Comparison of ENCODE assay signal across 8 cellular contexts in genomic region chr10:6163364-6164270, GRCh38. TPM values are rescaled to one million over a fixed set of nuclear protein-coding genes. Genes with fewer than 3 reads are reported as not detected.
DNase-seq lines count a peak whose midpoint lies in the region; ATAC-seq and TF ChIP-seq lines count a peak whose summit lies in the region.

No MANE protein-coding gene starts in this region.

- H3K27me3 ChIP-seq in A673 (replicated peaks; ENCODE audit: insufficient read depth, low read depth, low read length, poor library complexity) (no peaks in the 10 kb centered on the region), colonic mucosa (no peaks in the 10 kb centered on the region)

- peaks cover 67% of the 10 kb centered on the region for H3K4me1 Mint-ChIP-seq in activated CD4-positive, alpha-beta T cell treated with anti-CD3 and anti-CD28 coated beads for 36 hours

- peak overlapping the region; percentile 95 for H3K27ac Mint-ChIP-seq in activated CD4-positive, alpha-beta T cell treated with anti-CD3 and anti-CD28 coated beads for 36 hours

- H3K36me3 ChIP-seq in A673 (ENCODE audit: insufficient read depth, low read length, poor library complexity, severe bottlenecking) (peaks cover 3% of the 10 kb centered on the region), colonic mucosa (no peaks in the 10 kb centered on the region)

- BruUV-seq in A673 (replicated peaks; lab: Mats Ljungman, UMichigan), result TSS peak; percentile 49

- peak overlapping the region; percentile 92 for H3K4me3 Mint-ChIP-seq in activated CD4-positive, alpha-beta T cell treated with anti-CD3 and anti-CD28 coated beads for 36 hours

- H3K27me3 Mint-ChIP-seq in activated CD4-positive, alpha-beta T cell treated with anti-CD3 and anti-CD28 coated beads for 36 hours, result no peaks in the 10 kb centered on the region

- POLR2A ChIA-PET in A673 (lab: Charles Lee; ENCODE audit: low non-redundant PET), result interaction anchor here (0.6 to 0.7 kb wide), 2 partner anchors 79 to 353 kb away, joined by 3 read pairs; no protein-coding TSS in a partner anchor
- POLR2A ChIA-PET in activated CD4-positive, alpha-beta T cell treated with anti-CD3 and anti-CD28 coated beads for 36 hours (lab: Charles Lee), result interaction anchor here (0.5 to 2.0 kb wide), 11 partner anchors 11 to 1624 kb away, joined by 3 to 10 read pairs (median 5); partner anchors contain the start of genes KIN and PFKFB3

- H3K9ac ChIP-seq in colonic mucosa (ENCODE audit: low read depth in 2 of 2, low read length in 2 of 2), result peak overlapping the region; percentile 85 to 96

- H3K36me3 Mint-ChIP-seq in activated CD4-positive, alpha-beta T cell treated with anti-CD3 and anti-CD28 coated beads for 36 hours (ENCODE audit: low read depth), result peaks cover 35% of the 10 kb centered on the region

- intact Hi-C loops in A673 (cut with micrococcal nuclease; ENCODE audit: unreplicated experiment), result no loop called here
- intact Hi-C loops in activated CD4-positive, alpha-beta T cell treated with anti-CD3 and anti-CD28 coated beads for 36 hours (cut with DNase I, micrococcal nuclease), result loop anchor here (1.0 to 10.0 kb wide), 8 partner anchors 19 to 479 kb away; partner anchors contain the start of genes GDI2 (in 1 of the 2), PFKFB3 (in 1 of the 2) and TASOR2 (in 1 of the 2)
- intact Hi-C loops in colonic mucosa (cut with DNase I), result loop anchor here (5.0 kb wide), 1 partner anchor 39 kb away; the partner anchor contains the start of gene PFKFB3

- H3K9me3 ChIP-seq in A673 (ENCODE audit: low read depth, low read length, poor library complexity, severe bottlenecking) (no peaks in the 10 kb centered on the region), colonic mucosa (no peaks in the 10 kb centered on the region)

- H3K9me3 Mint-ChIP-seq in activated CD4-positive, alpha-beta T cell treated with anti-CD3 and anti-CD28 coated beads for 36 hours (ENCODE audit: low read depth), result no peaks in the 10 kb centered on the region

- ATAC-seq in HG03064 (IDR thresholded peaks at IDR 0.05; ENCODE audit: low read depth, unreplicated experiment) (peak; percentile 87), left lobe of liver (peak; percentile 98)
- ATAC-seq in activated CD4-positive, alpha-beta T cell treated with anti-CD3 and anti-CD28 coated beads for 36 hours, result peak; percentile 92

- DNase-seq in A673 (ENCODE audit: low spot score), result peak; percentile 93
- DNase-seq in NCI-H345 (lab: John Stamatoyannopoulos, UW), result peak; percentile 84
- peak; percentile 94 for DNase-seq in activated CD4-positive, alpha-beta T cell treated with anti-CD3 and anti-CD28 coated beads for 36 hours
- DNase-seq in colonic mucosa, result peak; percentile 88
- DNase-seq in left lobe of liver (ENCODE audit: low spot score), result peak; percentile 92
- DNase-seq in stimulated activated CD4-positive, alpha-beta T cell treated with anti-CD3 and anti-CD28 coated beads, Interleukin-2, amount 100 ng/mL, for 4 hours (ENCODE audit: low read depth), result peak; percentile 89

- TF ChIP-seq CTCF in A673 (conservative IDR thresholded peaks at IDR 0.05; ENCODE audit: low read depth, low read length) (no peak), colonic mucosa (IDR thresholded peaks at IDR 0.05) (no peak)

- TF ChIP-seq POLR2A in GM18526 (IDR thresholded peaks at IDR 0.05; ENCODE audit: extremely low read depth, insufficient read length), result peak; percentile 73

- H3K4me1 ChIP-seq in A673 (ENCODE audit: insufficient read depth, low read length, poor library complexity, severe bottlenecking), result peaks cover 5% of the 10 kb centered on the region
- no peaks in the 10 kb centered on the region for H3K4me1 ChIP-seq in colonic mucosa

- H3K4me3 ChIP-seq in A673 (ENCODE audit: low read depth, low read length, poor library complexity, severe bottlenecking), result peak overlapping the region; percentile 82
- peak overlapping the region; percentile 69 for H3K4me3 ChIP-seq in colonic mucosa

- H3K27ac ChIP-seq in A673 (ENCODE audit: low read depth, low read length, poor library complexity, severe bottlenecking), result peak overlapping the region; percentile 83
- H3K27ac ChIP-seq in colonic mucosa, result peak overlapping the region; percentile 86

- CTCF ChIA-PET in A673 (lab: Charles Lee), result no interaction called here
- CTCF ChIA-PET in activated CD4-positive, alpha-beta T cell treated with anti-CD3 and anti-CD28 coated beads for 36 hours (lab: Charles Lee), result interaction anchor here (0.6 to 2.9 kb wide), 12 partner anchors 9 to 238 kb away, joined by 3 to 18 read pairs (median 4); partner anchors contain the start of gene PFKFB3

RNA-seq across cellular contexts. Expression of gene PFKFB3, which starts 39.1 kb away (rescaled TPM):
- 42.8 and 53.0 TPM in 2 replicates for total RNA-seq in A673 (2021)
- 100 to 1,000 TPM; 133 to 183 TPM for total RNA-seq in activated CD4-positive, alpha-beta T cell treated with anti-CD3 and anti-CD28 coated beads for 36 hours
- total RNA-seq in colonic mucosa, result 10 to 100 TPM; 23.4 to 70.7 TPM
- total RNA-seq in left lobe of liver, result 39.2 TPM

Comparison
In these comparisons a context has a peak if more than half of its experiments do, and no peak if none do; other contexts are left out.
1. Peak in every context shown above with its lines: DNase-seq, ATAC-seq, H3K4me3 ChIP-seq and H3K27ac ChIP-seq.